Comparison of ENCODE assay signal across 14 cellular contexts in genomic region chr13:23750383-23751121, GRCh38.
A peak's percentile ranks its signal among the peaks of the same experiment; 100 is the strongest.
DNase-seq lines count a peak whose midpoint lies in the region; ATAC-seq, FAIRE-seq and TF ChIP-seq lines count a peak whose summit lies in the region.
"Had no signal": no experiment of that assay in that cellular context is flagged by ENCODE, and none has a peak within 500 bp of the region (broad histone marks: within the 10 kb centered on the region; RNA-seq: fewer than 3 reads in every experiment).

No MANE protein-coding gene starts in this region.

- H3K4me1 Mint-ChIP-seq in activated T-cell treated with anti-CD3 and anti-CD28 coated beads, Interleukin-2, amount 50 U/mL, for 72 hours (ENCODE audit: low read depth): peaks cover 47% of the 10 kb centered on the region
- H3K4me1 Mint-ChIP-seq in stimulated activated effector memory CD8-positive, alpha-beta T cell treated with anti-CD3 and anti-CD28 coated beads, Interleukin-12 subunit alpha, Interleukin-12 subunit beta, amount 100 ng/mL, for 72 hours: peaks cover 34% of the 10 kb centered on the region

- TF ChIP-seq CTCF in RWPE2 (IDR thresholded peaks at IDR 0.05; ENCODE audit: poor library complexity, severe bottlenecking): no peak
- TF ChIP-seq CTCF in H1 (IDR thresholded peaks at IDR 0.05; ENCODE audit: control extremely low read depth in 1 of 3, insufficient read depth in 1 of 3, low read depth in 1 of 3, low read length in 3 of 3): no peak
- TF ChIP-seq CTCF in suprapubic skin (IDR thresholded peaks at IDR 0.05): no peak

- no peak overlapping the region for H3K9ac ChIP-seq in H1 (replicated peaks in 1 of 4; ENCODE audit: extremely low read depth in 1 of 4, low read depth in 3 of 4, low read length in 3 of 4)

- peak; percentile 21 to 28 for ATAC-seq in activated T-cell treated with anti-CD3 and anti-CD28 coated beads, Interleukin-2, amount 50 U/mL, for 72 hours (replicated peaks in 1 of 2)
- ATAC-seq in RWPE2 (ENCODE audit: low read depth): peak; percentile 52; the same call in 1 of the 3 replicates
- ATAC-seq in stimulated activated effector memory CD8-positive, alpha-beta T cell treated with anti-CD3 and anti-CD28 coated beads, Interleukin-12 subunit alpha, Interleukin-12 subunit beta, amount 100 ng/mL, for 72 hours: peak; percentile 60

- H3K14ac ChIP-seq in H1 (ENCODE audit: insufficient read length): no peak overlapping the region

- no peak overlapping the region for H3K4me3 ChIP-seq in RWPE2 (ENCODE audit: severe bottlenecking)
- H3K4me3 ChIP-seq in H1 (ENCODE audit: extremely low read depth in 1 of 4, insufficient read depth in 2 of 4, low read depth in 3 of 4, low read length in 4 of 4): no peak overlapping the region
- no peak overlapping the region for H3K4me3 ChIP-seq in suprapubic skin
- H3K4me3 ChIP-seq: adrenal gland had no signal

- H3K18ac ChIP-seq in H1 (ENCODE audit: extremely low read depth, low read length): no peak overlapping the region

- H4K5ac ChIP-seq in H1 (ENCODE audit: insufficient read length, low read depth, low read length): no peak overlapping the region

- H3K9me3 ChIP-seq in RWPE2 (ENCODE audit: severe bottlenecking): no peaks in the 10 kb centered on the region
- no peaks in the 10 kb centered on the region for H3K9me3 ChIP-seq in H1 (ENCODE audit: insufficient read depth in 2 of 2, low read depth in 1 of 2, low read length in 1 of 2)
- H3K9me3 ChIP-seq in suprapubic skin: no peaks in the 10 kb centered on the region
- H3K9me3 ChIP-seq: adrenal gland had no signal

- H3K4me1 ChIP-seq in RWPE2 (ENCODE audit: insufficient read depth, poor library complexity, severe bottlenecking) (peaks cover 22% of the 10 kb centered on the region), H1 (replicated peaks in 1 of 4; ENCODE audit: control insufficient read depth in 3 of 4, insufficient read depth in 4 of 4, low read length in 3 of 4) (peaks cover 0 to 16% (median 10%) of the 10 kb centered on the region in 4 experiments; a peak in 6 of 7 replicates), suprapubic skin (peaks cover 11% of the 10 kb centered on the region)
- H3K4me1 ChIP-seq: adrenal gland had no signal

- peak overlapping the region in 1 of 2 donors; percentile 32 for H3K4me3 Mint-ChIP-seq in activated T-cell treated with anti-CD3 and anti-CD28 coated beads, Interleukin-2, amount 50 U/mL, for 72 hours
- no peak overlapping the region for H3K4me3 Mint-ChIP-seq in stimulated activated effector memory CD8-positive, alpha-beta T cell treated with anti-CD3 and anti-CD28 coated beads, Interleukin-12 subunit alpha, Interleukin-12 subunit beta, amount 100 ng/mL, for 72 hours

- H3K27me3 Mint-ChIP-seq in activated T-cell treated with anti-CD3 and anti-CD28 coated beads, Interleukin-2, amount 50 U/mL, for 72 hours (ENCODE audit: low read depth): no peaks in the 10 kb centered on the region

- no peaks in the 10 kb centered on the region for H3K9me3 Mint-ChIP-seq in activated T-cell treated with anti-CD3 and anti-CD28 coated beads, Interleukin-2, amount 50 U/mL, for 72 hours
- no peaks in the 10 kb centered on the region for H3K9me3 Mint-ChIP-seq in stimulated activated effector memory CD8-positive, alpha-beta T cell treated with anti-CD3 and anti-CD28 coated beads, Interleukin-12 subunit alpha, Interleukin-12 subunit beta, amount 100 ng/mL, for 72 hours

- H3K36me3 ChIP-seq in RWPE2 (ENCODE audit: low read depth) (no peaks in the 10 kb centered on the region; the same call in 1 of the 2 replicates), H1 (ENCODE audit: control insufficient read depth in 2 of 4, insufficient read depth in 4 of 4, low read length in 3 of 4) (no peaks in the 10 kb centered on the region; a peak in 1 of 8 replicates), suprapubic skin (no peaks in the 10 kb centered on the region)
- H3K36me3 ChIP-seq: adrenal gland had no signal

- H3K79me1 ChIP-seq in H1 (ENCODE audit: low read depth, low read length): no peaks in the 10 kb centered on the region

- peak overlapping the region; percentile 24 for H2BK120ac ChIP-seq in H1 (replicated peaks; ENCODE audit: low read depth, low read length)

- DNase-seq in activated T-cell treated with anti-CD3 and anti-CD28 coated beads, Interleukin-2, amount 50 U/mL, for 72 hours: peak in 1 of 2 donors; percentile 20
- DNase-seq in activated T-cell treated with anti-CD3 and anti-CD28 coated beads for 4 hours: no peak
- DNase-seq in RWPE2 (ENCODE audit: low spot score): no peak
- no peak for DNase-seq in H1 (ENCODE audit: low read depth in 1 of 2, low spot score in 2 of 2)
- no peak for DNase-seq in stimulated activated effector memory CD8-positive, alpha-beta T cell treated with anti-CD3 and anti-CD28 coated beads, Interleukin-12 subunit alpha, Interleukin-12 subunit beta, amount 100 ng/mL, for 72 hours (ENCODE audit: low spot score in 2 of 2)
- no peak for DNase-seq in NCI-H345 (lab: John Stamatoyannopoulos, UW)
- DNase-seq in T-helper 9 cell: no peak
- no peak for DNase-seq in suprapubic skin (ENCODE audit: low spot score in 2 of 2)
- DNase-seq: activated CD8-positive, alpha-beta memory T cell treated with anti-CD3 and anti-CD28 coated beads, Interleukin-2, amount 50 U/mL, for 48 hours; Right ventricle myocardium superior; small intestine; substantia nigra had no signal

- H2BK20ac ChIP-seq in H1 (ENCODE audit: low read length): no peak overlapping the region

- H3K36me3 Mint-ChIP-seq in activated T-cell treated with anti-CD3 and anti-CD28 coated beads, Interleukin-2, amount 50 U/mL, for 72 hours (ENCODE audit: insufficient read depth in 2 of 2): peaks cover 0 to 7% of the 10 kb centered on the region in 2 donors
- H3K36me3 Mint-ChIP-seq in stimulated activated effector memory CD8-positive, alpha-beta T cell treated with anti-CD3 and anti-CD28 coated beads, Interleukin-12 subunit alpha, Interleukin-12 subunit beta, amount 100 ng/mL, for 72 hours: peaks cover 10% of the 10 kb centered on the region

- H2AK5ac ChIP-seq in H1 (ENCODE audit: low read depth, low read length): no peak overlapping the region

- H3K4ac ChIP-seq in H1 (replicated peaks; ENCODE audit: insufficient read length, low read depth, low read length): no peak overlapping the region

- no peak overlapping the region for H3K23ac ChIP-seq in H1 (ENCODE audit: insufficient read length)

- H4K20me1 ChIP-seq in H1 (replicated peaks in 1 of 2; ENCODE audit: control insufficient read depth in 1 of 2, insufficient read depth in 2 of 2, low read length in 2 of 2): no peaks in the 10 kb centered on the region

- H3K23me2 ChIP-seq in H1 (ENCODE audit: low read depth, low read length): no peaks in the 10 kb centered on the region

- no peak overlapping the region for H2BK12ac ChIP-seq in H1 (ENCODE audit: low read depth, low read length)

- CTCF ChIA-PET in H1 (lab: Charles Lee; ENCODE audit: partially characterized antibody): interaction anchor here (1.4 kb wide), 1 partner anchor 8 kb away, joined by 10 read pairs; no protein-coding TSS in a partner anchor

- no peak overlapping the region for H2BK5ac ChIP-seq in H1 (ENCODE audit: low read depth, low read length)

- no peak for TF ChIP-seq RAD21 in H1 (IDR thresholded peaks at IDR 0.05 in 1 of 2, conservative IDR thresholded peaks at IDR 0.05 in 1 of 2; ENCODE audit: low read depth in 2 of 2, low read length in 2 of 2)

- 95% methylated on average over 8 of the region's 8 CpGs; no CpG with 5 or more reads in 1 of the 2 experiments for WGBS in H1 (ENCODE audit: extremely low coverage in 1 of 2, insufficient coverage in 1 of 2, insufficient read length in 1 of 2, insufficient replicate concordance in 2 of 2, low coverage in 1 of 2, low lambda C conversion rate in 2 of 2, missing lambda C conversion rate in 1 of 2), 2 experiments
- WGBS in suprapubic skin: 91% methylated on average over 8 of the region's 8 CpGs

- no peak for TF ChIP-seq EP300 in H1 (IDR thresholded peaks at IDR 0.05; ENCODE audit: borderline replicate concordance in 1 of 2, low read depth in 2 of 2, low read length in 2 of 2)
- no peak for TF ChIP-seq EP300 in suprapubic skin (IDR thresholded peaks at IDR 0.05)

- H3K27ac ChIP-seq in RWPE2 (ENCODE audit: poor library complexity, severe bottlenecking) (peak overlapping the region; percentile 26), H1 (ENCODE audit: low read depth, low read length) (no peak overlapping the region), suprapubic skin (no peak overlapping the region)
- H3K27ac ChIP-seq: adrenal gland had no signal

- TF ChIP-seq POLR2A in H1 (IDR thresholded peaks at IDR 0.05; ENCODE audit: control extremely low read depth in 1 of 2, low read depth in 2 of 2, low read length in 2 of 2) (no peak), suprapubic skin (IDR thresholded peaks at IDR 0.05) (no peak)

- no peak overlapping the region for H4K8ac ChIP-seq in H1 (ENCODE audit: extremely low read depth, insufficient read depth, low read length)

- POLR2A ChIA-PET in H1 (lab: Charles Lee; ENCODE audit: partially characterized antibody): no interaction called here

- no peak overlapping the region for H3K27ac Mint-ChIP-seq in activated T-cell treated with anti-CD3 and anti-CD28 coated beads, Interleukin-2, amount 50 U/mL, for 72 hours
- peak overlapping the region; percentile 83 for H3K27ac Mint-ChIP-seq in stimulated activated effector memory CD8-positive, alpha-beta T cell treated with anti-CD3 and anti-CD28 coated beads, Interleukin-12 subunit alpha, Interleukin-12 subunit beta, amount 100 ng/mL, for 72 hours

- no peaks in the 10 kb centered on the region for H3K27me3 ChIP-seq in RWPE2 (ENCODE audit: insufficient read depth, poor library complexity, severe bottlenecking)
- no peaks in the 10 kb centered on the region for H3K27me3 ChIP-seq in H1 (replicated peaks in 1 of 4; ENCODE audit: control insufficient read depth in 3 of 4, extremely low read depth in 1 of 4, insufficient read depth in 3 of 4, low read length in 3 of 4)
- no peaks in the 10 kb centered on the region for H3K27me3 ChIP-seq in suprapubic skin
- H3K27me3 ChIP-seq: adrenal gland had no signal

- no peak overlapping the region for H2BK15ac ChIP-seq in H1 (ENCODE audit: low read length)

- H3K4me2 ChIP-seq in H1 (ENCODE audit: insufficient read depth in 1 of 2, low read depth in 2 of 2, low read length in 2 of 2): no peak overlapping the region

- no peak overlapping the region for H2AFZ ChIP-seq in H1 (ENCODE audit: low read length)

- no peak overlapping the region for H3K56ac ChIP-seq in H1 (replicated peaks; ENCODE audit: insufficient read length, low read depth, low read length)

- FAIRE-seq in H1 (lab: Jason Lieb, UNC): no peak
- FAIRE-seq: small intestine, TTC549 had no signal

- H3K79me2 ChIP-seq in H1 (ENCODE audit: control insufficient read depth in 1 of 2, insufficient read depth in 2 of 2, low read length in 2 of 2): no peaks in the 10 kb centered on the region

- no peak overlapping the region for H4K91ac ChIP-seq in H1 (replicated peaks; ENCODE audit: insufficient read length, low read length)

TF ChIP-seq in H1, 55 proteins besides CTCF, POLR2A, EP300 and RAD21:
- TF ChIP-seq SAP30 (IDR thresholded peaks at IDR 0.05; ENCODE audit: insufficient read depth, insufficient replicate concordance, low read length): no peak
- TF ChIP-seq PHF8 (conservative IDR thresholded peaks at IDR 0.05; ENCODE audit: low read depth, low read length): no peak
